ENCODE assay signal across 1 cellular context in genomic region chr17:38482700-38483043, GRCh38. TPM values are rescaled to one million over a fixed set of nuclear protein-coding genes. Genes with fewer than 3 reads are reported as not detected.
"Had no signal": no experiment of that assay in that cellular context is flagged by ENCODE, and none has a peak within 500 bp of the region (broad histone marks: within the 10 kb centered on the region; RNA-seq: fewer than 3 reads in every experiment).

No MANE protein-coding gene starts in this region.

RNA-seq across cellular contexts. Expression of gene ARHGAP23, which starts 54.4 kb away (rescaled TPM):
- polyA plus RNA-seq: IgD-negative memory B cell had no signal
